ENCODE assay signal across 15 cellular contexts in the genomic region with DNA sequence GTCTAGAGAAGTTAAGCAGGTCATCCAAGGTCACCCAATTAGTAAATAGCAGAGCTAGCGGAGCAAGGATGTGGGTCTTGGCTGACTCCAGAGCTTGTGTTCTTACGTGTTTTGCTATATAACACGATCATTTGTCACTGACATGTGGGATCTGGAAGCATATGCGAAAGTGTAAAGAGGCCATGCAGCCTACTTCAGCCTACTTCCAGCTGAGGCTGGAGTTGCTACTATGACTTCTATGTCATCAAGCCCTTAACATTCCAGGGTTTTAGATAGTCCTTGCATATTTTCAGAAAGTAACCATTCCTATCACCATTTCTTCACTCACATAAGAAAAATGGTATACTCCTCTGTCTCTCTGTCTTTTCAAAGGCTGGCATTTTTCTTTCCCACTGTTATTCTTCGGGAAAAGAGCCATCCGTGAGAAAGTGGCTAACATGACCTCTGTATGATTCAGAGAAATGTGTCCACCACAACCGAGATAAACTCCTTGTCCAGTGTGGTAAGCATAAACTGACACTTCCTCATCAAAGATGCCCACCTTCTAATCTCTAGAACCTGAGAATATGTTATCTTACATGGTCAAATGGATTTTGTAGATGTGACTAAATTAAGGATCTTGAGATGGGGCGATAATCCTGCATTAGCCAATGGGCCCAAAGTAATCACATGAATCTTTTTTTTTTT.
"Had no signal": no experiment of that assay in that cellular context is flagged by ENCODE, and none has a peak within 500 bp of the region (broad histone marks: within the 10 kb centered on the region; RNA-seq: fewer than 3 reads in every experiment).

No MANE protein-coding gene starts in this region.

- H3K36me3 ChIP-seq: upper lobe of left lung had no signal

- H3K27me3 ChIP-seq: upper lobe of left lung had no signal

- H3K4me3 ChIP-seq: coronary artery, upper lobe of left lung had no signal

- DNase-seq: activated CD4-positive, alpha-beta memory T cell treated with anti-CD3 and anti-CD28 coated beads, Interleukin-2, amount 10 ng/mL, durations not matched to agents 7 days and 5 days; activated gamma-delta T cell treated with Interleukin-2 at 50 U/mL for 16 hours; activated naive CD8-positive, alpha-beta T cell treated with anti-CD3 and anti-CD28 coated beads, Interleukin-2, amount 10 ng/mL, durations not matched to agents 7 days and 5 days; activated T-cell treated with anti-CD3 and anti-CD28 coated beads, Interleukin-2, amount 50 U/mL, for 48 hours; aorta; effector CD8-positive, alpha-beta T cell; glutamatergic neuron; nephron progenitor cell; stimulated activated CD4-positive, alpha-beta T cell treated with anti-CD3 and anti-CD28 coated beads, Interleukin-4, amount 100 ng/mL, for 1 hour; stimulated activated CD8-positive, alpha-beta memory T cell treated with anti-CD3 and anti-CD28 coated beads, Interleukin-4, amount 100 ng/mL, for 48 hours; stimulated activated naive CD8-positive, alpha-beta T cell treated with anti-CD3 and anti-CD28 coated beads, Interleukin-15, Interleukin-2, amounts not matched to agents 100 U/mL and 50 U/mL, for 24 hours; T-helper 2 cell; upper lobe of left lung had no signal

- H3K9me3 ChIP-seq: upper lobe of left lung had no signal

- ATAC-seq: stimulated activated naive CD8-positive, alpha-beta T cell treated with anti-CD3 and anti-CD28 coated beads, Interleukin-15, Interleukin-2, amounts not matched to agents 100 U/mL and 50 U/mL, for 24 hours had no signal

- H3K4me1 ChIP-seq: upper lobe of left lung had no signal

- H3K27ac ChIP-seq: coronary artery, upper lobe of left lung, VCaP had no signal
